In genomic region chr1:209784276-209785169, GRCh38 we compare ENCODE assay signal across 1 cellular context.
TF ChIP-seq lines count a peak whose summit lies in the region.

Gene C1orf74, minus strand, starts transcription at chr1:209784559. Its CDS starts 925 bp downstream, at chr1:209783634.

TF ChIP-seq in K562, 482 proteins besides CTCF, POLR2A, EP300 and RAD21 (continued from another document and continues in another):
- TF ChIP-seq MTA2 (IDR thresholded peaks at IDR 0.05; ENCODE audit: low read depth) (0 out of 2 replicates have a peak, but pooled peaks have one; percentile 17), TEAD1 (CRISPR knock-in tag; IDR thresholded peaks at IDR 0.05) (peak in 1 of 2 experiments; percentile 55; a peak in 2 of 4 replicates), TARDBP (IDR thresholded peaks at IDR 0.05) (peak; percentile 67; the same call in 1 of the 2 replicates), MAZ (CRISPR knock-in tag; conservative IDR thresholded peaks at IDR 0.05 in 1 of 2, IDR thresholded peaks at IDR 0.05 in 1 of 2) (peak; percentile 80 to 84), CAMTA2 (CRISPR knock-in tag; conservative IDR thresholded peaks at IDR 0.05) (0 out of 2 replicates have a peak, but pooled peaks have one; percentile 65), KLF16 (IDR thresholded peaks at IDR 0.05) (no peak), ZNF384 (IDR thresholded peaks at IDR 0.05; ENCODE audit: low read depth, low read length) (peak; percentile 13; the same call in 1 of the 2 replicates), ZBTB11 (CRISPR knock-in tag; IDR thresholded peaks at IDR 0.05) (peak in 1 of 3 experiments; percentile 92; a peak in 2 of 6 replicates), PPARD (CRISPR knock-in tag; IDR thresholded peaks at IDR 0.05) (no peak), TCF15 (CRISPR knock-in tag; IDR thresholded peaks at IDR 0.05) (0 out of 2 replicates have a peak, but pooled peaks have one; percentile 73), TSHZ1 (CRISPR knock-in tag; IDR thresholded peaks at IDR 0.05) (no peak; the same call in 1 of the 2 replicates), MAFG (tag; conservative IDR thresholded peaks at IDR 0.05) (peak; percentile 61), ZFPM2 (CRISPR knock-in tag; IDR thresholded peaks at IDR 0.05) (no peak), KDM5B (IDR thresholded peaks at IDR 0.05; ENCODE audit: insufficient replicate concordance, low read depth, low read length) (peak; percentile 89), LCOR (CRISPR knock-in tag; IDR thresholded peaks at IDR 0.05) (peak; percentile 92), MYBL2 (IDR thresholded peaks at IDR 0.05; ENCODE audit: low read depth) (no peak), MYBL2 (CRISPR knock-in tag; IDR thresholded peaks at IDR 0.05; ENCODE audit: borderline replicate concordance) (no peak), POU5F1 (IDR thresholded peaks at IDR 0.05; ENCODE audit: borderline replicate concordance, low read depth, low read length, partially characterized antibody) (peak; percentile 69), NONO (IDR thresholded peaks at IDR 0.05; ENCODE audit: low read depth in 2 of 2, low read length in 1 of 2) (0 out of 4 replicates have a peak, but pooled peaks of 1 of the 2 experiments have one; percentile 8), ERF (CRISPR knock-in tag; IDR thresholded peaks at IDR 0.05) (peak; percentile 11; the same call in 1 of the 2 replicates), ZNF57 (CRISPR knock-in tag; IDR thresholded peaks at IDR 0.05) (no peak), ZNF561 (CRISPR knock-in tag; conservative IDR thresholded peaks at IDR 0.05) (no peak; the same call in 1 of the 2 replicates), FOXK1 (CRISPR knock-in tag; IDR thresholded peaks at IDR 0.05; ENCODE audit: borderline replicate concordance) (peak; percentile 88; the same call in 1 of the 2 replicates), ZNF785 (CRISPR knock-in tag; IDR thresholded peaks at IDR 0.05) (no peak), RUNX1 (IDR thresholded peaks at IDR 0.05; ENCODE audit: low read depth) (no peak), NR2C2 (CRISPR knock-in tag; IDR thresholded peaks at IDR 0.05) (no peak), NR2C2 (tag; IDR thresholded peaks at IDR 0.05) (peak; percentile 83), HIVEP1 (CRISPR knock-in tag; IDR thresholded peaks at IDR 0.05) (no peak), NFIC (IDR thresholded peaks at IDR 0.05) (0 out of 2 replicates have a peak, but pooled peaks have one; percentile 19), SUPT5H (IDR thresholded peaks at IDR 0.05) (peak; percentile 98), EWSR1 (IDR thresholded peaks at IDR 0.05; ENCODE audit: borderline replicate concordance, low read depth, partially characterized antibody) (no peak), FOSL1 (tag; conservative IDR thresholded peaks at IDR 0.05) (peak; percentile 71), ARNT (IDR thresholded peaks at IDR 0.05) (peak; percentile 52 to 53; a peak in 2 of 4 replicates), EHMT2 (IDR thresholded peaks at IDR 0.05) (peak; percentile 97), ZSCAN32 (CRISPR knock-in tag; IDR thresholded peaks at IDR 0.05) (no peak), SAFB (IDR thresholded peaks at IDR 0.05; ENCODE audit: borderline replicate concordance, low read depth, low read length) (no peak), RBM14 (IDR thresholded peaks at IDR 0.05; ENCODE audit: borderline replicate concordance, insufficient read depth, low read depth, low read length) (no peak), GTF2F1 (IDR thresholded peaks at IDR 0.05; ENCODE audit: low read depth, low read length) (0 out of 2 replicates have a peak, but pooled peaks have one; percentile 49), ZNF407 (IDR thresholded peaks at IDR 0.05; ENCODE audit: low read depth) (no peak; the same call in 1 of the 2 replicates), ZFP30 (CRISPR knock-in tag; IDR thresholded peaks at IDR 0.05; ENCODE audit: borderline replicate concordance) (no peak), AFF1 (IDR thresholded peaks at IDR 0.05; ENCODE audit: low read depth in 1 of 2, partially characterized antibody in 2 of 2) (peak in 1 of 2 experiments; percentile 25), ZNF76 (CRISPR knock-in tag; IDR thresholded peaks at IDR 0.05; ENCODE audit: borderline replicate concordance) (no peak), DNMT1 (IDR thresholded peaks at IDR 0.05) (no peak), ARID3A (IDR thresholded peaks at IDR 0.05; ENCODE audit: borderline replicate concordance, low read depth, low read length) (no peak)
